ENCODE assay signal across 9 cellular contexts in the genomic region with DNA sequence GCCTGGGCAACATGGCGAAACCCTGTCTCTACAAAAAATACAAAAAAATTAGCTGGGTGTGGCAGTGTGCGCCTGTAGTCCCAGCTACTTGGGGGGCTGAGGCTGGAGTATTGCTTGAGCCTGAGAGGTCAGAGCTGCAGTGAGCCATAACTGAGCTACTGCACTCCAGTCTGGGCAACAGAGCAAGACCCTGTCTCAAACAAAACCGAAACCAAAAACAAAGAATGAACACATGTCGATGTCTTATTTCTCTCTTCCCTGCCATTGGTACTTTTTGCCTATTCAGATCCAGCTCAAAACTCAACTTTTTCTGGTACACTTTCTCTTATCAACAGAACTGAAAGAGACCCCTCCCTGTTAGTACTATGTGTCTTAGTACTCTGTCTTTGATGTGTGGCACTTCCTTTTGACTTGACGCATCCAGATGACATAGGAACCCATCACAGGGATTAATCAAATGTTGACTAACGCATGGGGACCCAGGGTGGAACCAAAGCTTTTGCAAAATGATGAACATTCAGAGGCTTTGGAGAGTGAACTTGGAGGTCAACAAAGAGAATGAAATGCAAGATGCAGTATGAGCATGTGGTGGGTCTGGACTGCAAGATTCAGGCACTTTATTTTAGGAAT. TPM values are rescaled to one million over a fixed set of nuclear protein-coding genes. Genes with fewer than 3 reads are reported as not detected.
A peak's percentile ranks its signal among the peaks of the same experiment; 100 is the strongest.
DNase-seq lines count a peak whose midpoint lies in the region; ATAC-seq and TF ChIP-seq lines count a peak whose summit lies in the region.
"Had no signal": no experiment of that assay in that cellular context is flagged by ENCODE, and none has a peak within 500 bp of the region (broad histone marks: within the 10 kb centered on the region; RNA-seq: fewer than 3 reads in every experiment).

No MANE protein-coding gene starts in this region.

- H3K9me3 Mint-ChIP-seq in activated naive CD4-positive, alpha-beta T cell treated with anti-CD3 and anti-CD28 coated beads for 36 hours: no peaks in the 10 kb centered on the region
- H3K9me3 Mint-ChIP-seq in chondrocyte (ENCODE audit: low read depth): no peaks in the 10 kb centered on the region
- no peaks in the 10 kb centered on the region for H3K9me3 Mint-ChIP-seq in stimulated activated naive CD8-positive, alpha-beta T cell treated with anti-CD3 and anti-CD28 coated beads, Interleukin-15, amount 100 ng/mL, for 72 hours

- peak overlapping the region; percentile 3 for H3K27ac Mint-ChIP-seq in activated naive CD4-positive, alpha-beta T cell treated with anti-CD3 and anti-CD28 coated beads for 36 hours
- peak overlapping the region; percentile 85 for H3K27ac Mint-ChIP-seq in chondrocyte (ENCODE audit: unreplicated experiment)
- no peak overlapping the region for H3K27ac Mint-ChIP-seq in stimulated activated naive CD8-positive, alpha-beta T cell treated with anti-CD3 and anti-CD28 coated beads, Interleukin-15, amount 100 ng/mL, for 72 hours

- peak; percentile 68 for ATAC-seq in HG02852 (IDR thresholded peaks at IDR 0.05; ENCODE audit: unreplicated experiment)
- ATAC-seq in stimulated activated naive CD8-positive, alpha-beta T cell treated with anti-CD3 and anti-CD28 coated beads, Interleukin-15, amount 100 ng/mL, for 72 hours: peak; percentile 75
- ATAC-seq in GM19328 (IDR thresholded peaks at IDR 0.05; ENCODE audit: unreplicated experiment): no peak

- no peaks in the 10 kb centered on the region for H3K36me3 Mint-ChIP-seq in activated naive CD4-positive, alpha-beta T cell treated with anti-CD3 and anti-CD28 coated beads for 36 hours (ENCODE audit: low read depth)
- peaks cover 2% of the 10 kb centered on the region for H3K36me3 Mint-ChIP-seq in chondrocyte (ENCODE audit: low read depth)

- H3K4me1 Mint-ChIP-seq in activated naive CD4-positive, alpha-beta T cell treated with anti-CD3 and anti-CD28 coated beads for 36 hours (ENCODE audit: low read depth): peaks cover 27% of the 10 kb centered on the region
- H3K4me1 Mint-ChIP-seq in chondrocyte (ENCODE audit: low read depth): peaks cover 47% of the 10 kb centered on the region
- peaks cover 22% of the 10 kb centered on the region for H3K4me1 Mint-ChIP-seq in stimulated activated naive CD8-positive, alpha-beta T cell treated with anti-CD3 and anti-CD28 coated beads, Interleukin-15, amount 100 ng/mL, for 72 hours

- intact Hi-C loops in activated naive CD4-positive, alpha-beta T cell treated with anti-CD3 and anti-CD28 coated beads for 36 hours (cut with micrococcal nuclease): loop anchor here (1.0 to 2.0 kb wide), 4 partner anchors 40 to 1115 kb away; no protein-coding TSS in a partner anchor

- H3K4me3 Mint-ChIP-seq in activated naive CD4-positive, alpha-beta T cell treated with anti-CD3 and anti-CD28 coated beads for 36 hours: no peak overlapping the region
- no peak overlapping the region for H3K4me3 Mint-ChIP-seq in chondrocyte (ENCODE audit: unreplicated experiment)
- H3K4me3 Mint-ChIP-seq in stimulated activated naive CD8-positive, alpha-beta T cell treated with anti-CD3 and anti-CD28 coated beads, Interleukin-15, amount 100 ng/mL, for 72 hours: peak overlapping the region in 1 of 2 donors; percentile 7

- peak; percentile 42 for DNase-seq in activated naive CD4-positive, alpha-beta T cell treated with anti-CD3 and anti-CD28 coated beads for 36 hours
- DNase-seq in activated naive CD4-positive, alpha-beta T cell (lab: John Stamatoyannopoulos, UW): no peak
- no peak for DNase-seq in chondrocyte (ENCODE audit: low spot score)
- DNase-seq in stimulated activated naive CD8-positive, alpha-beta T cell treated with anti-CD3 and anti-CD28 coated beads, Interleukin-15, amount 100 ng/mL, for 72 hours: no peak
- DNase-seq in stimulated activated CD4-positive, alpha-beta T cell treated with anti-CD3 and anti-CD28 coated beads, Interleukin-2, amount 100 ng/mL, for 24 hours: no peak
- no peak for DNase-seq in midbrain (lab: John Stamatoyannopoulos, UW)
- DNase-seq: NCI-H2029 treated with DMSO at 0.1 percent for 48 hours had no signal

- CTCF ChIA-PET in activated naive CD4-positive, alpha-beta T cell treated with anti-CD3 and anti-CD28 coated beads for 36 hours (lab: Charles Lee): interaction anchor here (1.0 to 1.2 kb wide), 2 partner anchors 40 to 270 kb away, joined by 3 to 4 read pairs; no protein-coding TSS in a partner anchor

- H3K27me3 Mint-ChIP-seq in activated naive CD4-positive, alpha-beta T cell treated with anti-CD3 and anti-CD28 coated beads for 36 hours (ENCODE audit: low read depth): peaks cover 5% of the 10 kb centered on the region
- no peaks in the 10 kb centered on the region for H3K27me3 Mint-ChIP-seq in chondrocyte (ENCODE audit: low read depth)
- H3K27me3 Mint-ChIP-seq in stimulated activated naive CD8-positive, alpha-beta T cell treated with anti-CD3 and anti-CD28 coated beads, Interleukin-15, amount 100 ng/mL, for 72 hours: peaks cover 26% of the 10 kb centered on the region

- no peak for TF ChIP-seq CTCF in chondrocyte (IDR thresholded peaks at IDR 0.05)

RNA-seq across cellular contexts. Expression of a gene that starts 44.8 kb away (rescaled TPM):
- total RNA-seq in activated naive CD4-positive, alpha-beta T cell treated with anti-CD3 and anti-CD28 coated beads for 36 hours: under 1 TPM; 0.62 to 0.77 TPM
- 75.5 to 184 TPM (median 176 TPM) in 3 replicates for total RNA-seq in chondrocyte

Comparison
In these comparisons a context has a peak if more than half of its experiments do, and no peak if none do; other contexts are left out.
1. H3K27ac Mint-ChIP-seq: peak in activated naive CD4-positive, alpha-beta T cell treated with anti-CD3 and anti-CD28 coated beads for 36 hours (single experiment) and chondrocyte (single experiment); none in stimulated activated naive CD8-positive, alpha-beta T cell treated with anti-CD3 and anti-CD28 coated beads, Interleukin-15, amount 100 ng/mL, for 72 hours (0 of 2).
2. RNA of a gene that starts 44.8 kb away (total RNA-seq): 75.5 to 184 TPM in chondrocyte; 0.62 to 0.77 TPM in activated naive CD4-positive, alpha-beta T cell treated with anti-CD3 and anti-CD28 coated beads for 36 hours; every median in the first group is over 10 times any median in the second.